ENCODE assay signal across 24 cellular contexts in the genomic region with DNA sequence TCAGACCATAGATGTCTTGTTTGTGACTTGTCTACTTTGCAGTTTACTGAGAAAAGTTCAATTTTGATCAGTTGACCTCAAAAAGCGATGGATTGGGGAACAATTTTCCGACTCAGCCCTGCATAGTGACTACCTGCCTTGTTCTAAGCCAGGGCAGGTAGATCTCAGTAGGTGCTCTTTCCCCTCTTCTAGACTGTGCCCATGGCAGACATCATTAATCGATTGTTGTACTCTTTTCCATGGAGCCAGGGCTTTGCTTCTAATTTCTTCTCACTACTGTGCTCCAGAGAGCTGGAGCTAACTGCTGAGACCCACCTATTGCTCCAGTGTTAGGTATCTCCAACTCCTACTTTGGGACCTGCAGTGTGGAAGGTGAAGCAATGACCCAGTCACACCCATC. TPM values are rescaled to one million over a fixed set of nuclear protein-coding genes. Genes with fewer than 3 reads are reported as not detected.
"Had no signal": no experiment of that assay in that cellular context is flagged by ENCODE, and none has a peak within 500 bp of the region (broad histone marks: within the 10 kb centered on the region; RNA-seq: fewer than 3 reads in every experiment).

No MANE protein-coding gene starts in this region.

- H3K4me3 ChIP-seq: mucosa of descending colon, neural progenitor cell, ovary, psoas muscle, skin epidermis, spleen, thoracic aorta, tibial nerve, upper lobe of left lung had no signal

- ATAC-seq: effector memory CD8-positive, alpha-beta T cell; left lobe of liver; mucosa of descending colon; psoas muscle; right cardiac atrium; stimulated activated memory B cell treated with anti-CD40 and anti-IgM and Interleukin-4, amounts not matched to agents 10 μg/mL and 1 μg/mL and 100 μg/mL, for 72 hours had no signal

- H3K36me3 ChIP-seq: neural progenitor cell, ovary, spleen, thoracic aorta, upper lobe of left lung had no signal

- H3K27ac ChIP-seq: neural progenitor cell, ovary, psoas muscle, skin epidermis, thoracic aorta, tibial nerve had no signal

- H3K27me3 Mint-ChIP-seq: effector memory CD8-positive, alpha-beta T cell; naive B cell; stimulated activated memory B cell treated with anti-CD40 and anti-IgM and Interleukin-4, amounts not matched to agents 10 μg/mL and 1 μg/mL and 100 μg/mL, for 72 hours; stimulated activated naive CD8-positive, alpha-beta T cell treated with anti-CD3 and anti-CD28 coated beads, Interleukin-15, Interleukin-2, amounts not matched to agents 100 ng/mL and 50 ng/mL, for 24 hours had no signal

- H3K4me1 Mint-ChIP-seq: nephron had no signal

- H3K27me3 ChIP-seq: neural progenitor cell, ovary, spleen, tibial nerve, upper lobe of left lung had no signal

- H3K27ac Mint-ChIP-seq: mesothelial cell of epicardium; nephron; neural progenitor cell; stimulated activated memory B cell treated with anti-CD40 and anti-IgM and Interleukin-4, amounts not matched to agents 10 μg/mL and 1 μg/mL and 100 μg/mL, for 72 hours; stimulated activated naive CD8-positive, alpha-beta T cell treated with anti-CD3 and anti-CD28 coated beads, Interleukin-15, Interleukin-2, amounts not matched to agents 100 ng/mL and 50 ng/mL, for 24 hours had no signal

- H3K9me3 ChIP-seq: mucosa of descending colon, ovary, psoas muscle, spleen, thoracic aorta, tibial nerve, upper lobe of left lung had no signal

- DNase-seq: cortex of kidney; effector memory CD8-positive, alpha-beta T cell; hypothalamus; kidney; mesenchymal stem cell; mucosa of descending colon; naive B cell; occipital lobe; ovary; psoas muscle; stimulated activated CD4-positive, alpha-beta T cell treated with anti-CD3 and anti-CD28 coated beads, Interleukin-4, amount 100 ng/mL, for 4 hours; upper lobe of left lung had no signal

- H3K4me1 ChIP-seq: psoas muscle had no signal

- H3K36me3 Mint-ChIP-seq: naive B cell; stimulated activated memory B cell treated with anti-CD40 and anti-IgM and Interleukin-4, amounts not matched to agents 10 μg/mL and 1 μg/mL and 100 μg/mL, for 72 hours had no signal

- H3K9me3 Mint-ChIP-seq: effector memory CD8-positive, alpha-beta T cell; mesothelial cell of epicardium; naive B cell; nephron; neural progenitor cell; stimulated activated memory B cell treated with anti-CD40 and anti-IgM and Interleukin-4, amounts not matched to agents 10 μg/mL and 1 μg/mL and 100 μg/mL, for 72 hours; stimulated activated naive CD8-positive, alpha-beta T cell treated with anti-CD3 and anti-CD28 coated beads, Interleukin-15, Interleukin-2, amounts not matched to agents 100 ng/mL and 50 ng/mL, for 24 hours had no signal

- H3K4me3 Mint-ChIP-seq: effector memory CD8-positive, alpha-beta T cell; mesothelial cell of epicardium; nephron; neural progenitor cell; stimulated activated memory B cell treated with anti-CD40 and anti-IgM and Interleukin-4, amounts not matched to agents 10 μg/mL and 1 μg/mL and 100 μg/mL, for 72 hours; stimulated activated naive CD8-positive, alpha-beta T cell treated with anti-CD3 and anti-CD28 coated beads, Interleukin-15, Interleukin-2, amounts not matched to agents 100 ng/mL and 50 ng/mL, for 24 hours had no signal

RNA-seq across cellular contexts. Expression of a gene that starts 13.4 kb away (rescaled TPM):
- total RNA-seq: lung microvascular endothelial cell, psoas muscle, right cardiac atrium had no signal
- polyA plus RNA-seq: psoas muscle had no signal
